Comparison of ENCODE assay signal across 9 cellular contexts in the genomic region with DNA sequence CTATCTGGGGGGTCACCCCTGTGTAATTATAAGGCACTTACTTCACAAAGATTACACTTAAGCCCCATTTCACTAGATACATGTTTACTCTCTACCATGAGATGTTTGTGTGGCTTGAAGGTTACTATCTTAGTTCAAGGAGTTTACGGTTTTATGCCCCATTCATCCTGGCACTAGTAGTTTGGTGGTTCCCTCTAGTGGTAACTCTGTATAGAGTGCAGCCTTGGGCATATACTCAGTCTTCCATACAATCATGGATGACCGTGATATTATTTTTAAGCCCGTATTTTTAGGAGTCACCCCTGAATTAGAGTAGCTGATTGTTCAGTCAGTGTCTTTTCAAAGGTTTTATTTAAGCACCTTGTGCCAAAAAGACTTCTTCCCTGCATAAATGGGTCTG.
DNase-seq lines count a peak whose midpoint lies in the region; ATAC-seq and TF ChIP-seq lines count a peak whose summit lies in the region.
"Had no signal": no experiment of that assay in that cellular context is flagged by ENCODE, and none has a peak within 500 bp of the region (broad histone marks: within the 10 kb centered on the region; RNA-seq: fewer than 3 reads in every experiment).

No MANE protein-coding gene starts in this region.

- DNase-seq in EL: peak; percentile 0
- DNase-seq in GM23248: peak; percentile 13
- DNase-seq in PC-9: no peak
- DNase-seq in left colon: no peak
- no peak for DNase-seq in stimulated activated CD4-positive, alpha-beta T cell treated with anti-CD3 and anti-CD28 coated beads, Interleukin-4, amount 100 ng/mL, for 24 hours
- no peak for DNase-seq in islet precursor cell
- no peak for DNase-seq in activated CD4-positive, CD25-positive, alpha-beta regulatory T cell treated with anti-CD3 and anti-CD28 coated beads, Interleukin-2, amount 50 U/mL, for 72 hours
- DNase-seq: activated naive CD4-positive, alpha-beta T cell treated with anti-CD3 and anti-CD28 coated beads for 36 hours had no signal

- peak; percentile 67 for ATAC-seq in left colon
- ATAC-seq in GM19455 (IDR thresholded peaks at IDR 0.05; ENCODE audit: unreplicated experiment): no peak

- TF ChIP-seq CTCF in PC-9 (conservative IDR thresholded peaks at IDR 0.05): peak; percentile 59

- no peaks in the 10 kb centered on the region for H3K4me1 ChIP-seq in GM23248 (ENCODE audit: insufficient read depth)
- no peaks in the 10 kb centered on the region for H3K4me1 ChIP-seq in PC-9 (replicated peaks; ENCODE audit: insufficient read depth)

- 11 to 12% methylated on average over 3 of the region's 3 CpGs for WGBS in GM23248 (ENCODE audit: low coverage in 1 of 2, low lambda C conversion rate in 2 of 2, missing lambda C conversion rate in 2 of 2), 2 experiments

- CTCF ChIA-PET in PC-9 (lab: Charles Lee): no interaction called here

- H3K36me3 ChIP-seq in GM23248 (ENCODE audit: low read depth): no peaks in the 10 kb centered on the region
- H3K36me3 ChIP-seq in PC-9 (ENCODE audit: low read depth): no peaks in the 10 kb centered on the region

- no peaks in the 10 kb centered on the region for H3K79me2 ChIP-seq in GM23248 (ENCODE audit: insufficient read depth)
- H3K79me2 ChIP-seq in PC-9 (ENCODE audit: low read depth): no peaks in the 10 kb centered on the region

- no peaks in the 10 kb centered on the region for H3K27me3 ChIP-seq in GM23248 (replicated peaks; ENCODE audit: insufficient read depth)
- H3K27me3 ChIP-seq in PC-9 (ENCODE audit: insufficient read depth, low read depth): no peaks in the 10 kb centered on the region

- H3K9me2 ChIP-seq in GM23248 (ENCODE audit: insufficient read depth) (no peaks in the 10 kb centered on the region), PC-9 (ENCODE audit: insufficient read depth) (no peaks in the 10 kb centered on the region)

- no TSS peak for BruUV-seq in PC-9 (replicated peaks; lab: Mats Ljungman, UMichigan)

- intact Hi-C loops in PC-9 (cut with micrococcal nuclease; ENCODE audit: unreplicated experiment): no loop called here
- intact Hi-C loops in left colon (cut with DNase I, micrococcal nuclease): no loop called here

- no peak overlapping the region for H3K4me2 ChIP-seq in GM23248 (ENCODE audit: unreplicated experiment)
- H3K4me2 ChIP-seq in PC-9: no peak overlapping the region

- H3F3A ChIP-seq in GM23248 (ENCODE audit: insufficient read depth) (no peaks in the 10 kb centered on the region), PC-9 (ENCODE audit: insufficient read depth, low read depth) (no peaks in the 10 kb centered on the region)

- no peak overlapping the region for H3K4me3 ChIP-seq in GM23248
- H3K4me3 ChIP-seq in PC-9: no peak overlapping the region

- H3K9ac ChIP-seq in GM23248: no peak overlapping the region

- H2AFZ ChIP-seq in GM23248 (no peak overlapping the region), PC-9 (no peak overlapping the region)

- in situ Hi-C loops in GM23248 (cut with MboI): no loop called here

- no peak overlapping the region for H3K27ac ChIP-seq in GM23248
- H3K27ac ChIP-seq in PC-9: no peak overlapping the region

- H3K9me3 ChIP-seq in GM23248 (ENCODE audit: low read depth) (no peaks in the 10 kb centered on the region), PC-9 (ENCODE audit: insufficient read depth, low read depth) (no peaks in the 10 kb centered on the region)

- H4K20me1 ChIP-seq in GM23248 (ENCODE audit: insufficient read depth): no peaks in the 10 kb centered on the region
- no peaks in the 10 kb centered on the region for H4K20me1 ChIP-seq in PC-9 (ENCODE audit: insufficient read depth)

- POLR2A ChIA-PET in PC-9 (lab: Charles Lee; ENCODE audit: unreplicated experiment): no interaction called here

Comparison
In these comparisons a context has a peak if more than half of its experiments do, and no peak if none do; other contexts are left out.
1. DNase-seq: peak in EL (single experiment) and GM23248 (single experiment); none in PC-9 (0 of 2), left colon (0 of 2), stimulated activated CD4-positive, alpha-beta T cell treated with anti-CD3 and anti-CD28 coated beads, Interleukin-4, amount 100 ng/mL, for 24 hours (single experiment), islet precursor cell (single experiment) and activated CD4-positive, CD25-positive, alpha-beta regulatory T cell treated with anti-CD3 and anti-CD28 coated beads, Interleukin-2, amount 50 U/mL, for 72 hours (single experiment).